Comparison of ENCODE assay signal across 1 cellular context in the genomic region with DNA sequence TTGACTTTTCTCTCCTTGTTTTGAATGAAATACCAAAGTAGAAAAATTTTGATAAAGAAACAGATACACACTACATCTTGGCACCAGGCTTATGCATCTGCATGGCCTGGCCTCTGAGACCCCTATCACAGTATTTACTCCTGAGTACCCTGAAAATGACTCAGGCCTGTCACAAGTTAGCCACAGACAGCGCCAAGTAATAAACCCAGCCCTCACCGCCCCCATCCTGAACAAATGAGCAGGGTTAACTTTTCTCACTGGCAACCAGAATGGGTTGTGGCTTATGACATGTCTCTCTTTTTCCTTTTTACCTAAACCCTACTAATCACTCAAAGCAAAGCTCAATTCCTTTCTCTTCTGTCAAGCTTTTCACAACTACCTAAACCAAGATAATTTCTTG.
TF ChIP-seq lines count a peak whose summit lies in the region.

No MANE protein-coding gene starts in this region.

TF ChIP-seq in SK-N-SH treated with all-trans-retinoic acid at 6 μM for 48 hours, 23 proteins besides CTCF, POLR2A, EP300 and RAD21 (continued from another document):
- TF ChIP-seq, protein P1, sequence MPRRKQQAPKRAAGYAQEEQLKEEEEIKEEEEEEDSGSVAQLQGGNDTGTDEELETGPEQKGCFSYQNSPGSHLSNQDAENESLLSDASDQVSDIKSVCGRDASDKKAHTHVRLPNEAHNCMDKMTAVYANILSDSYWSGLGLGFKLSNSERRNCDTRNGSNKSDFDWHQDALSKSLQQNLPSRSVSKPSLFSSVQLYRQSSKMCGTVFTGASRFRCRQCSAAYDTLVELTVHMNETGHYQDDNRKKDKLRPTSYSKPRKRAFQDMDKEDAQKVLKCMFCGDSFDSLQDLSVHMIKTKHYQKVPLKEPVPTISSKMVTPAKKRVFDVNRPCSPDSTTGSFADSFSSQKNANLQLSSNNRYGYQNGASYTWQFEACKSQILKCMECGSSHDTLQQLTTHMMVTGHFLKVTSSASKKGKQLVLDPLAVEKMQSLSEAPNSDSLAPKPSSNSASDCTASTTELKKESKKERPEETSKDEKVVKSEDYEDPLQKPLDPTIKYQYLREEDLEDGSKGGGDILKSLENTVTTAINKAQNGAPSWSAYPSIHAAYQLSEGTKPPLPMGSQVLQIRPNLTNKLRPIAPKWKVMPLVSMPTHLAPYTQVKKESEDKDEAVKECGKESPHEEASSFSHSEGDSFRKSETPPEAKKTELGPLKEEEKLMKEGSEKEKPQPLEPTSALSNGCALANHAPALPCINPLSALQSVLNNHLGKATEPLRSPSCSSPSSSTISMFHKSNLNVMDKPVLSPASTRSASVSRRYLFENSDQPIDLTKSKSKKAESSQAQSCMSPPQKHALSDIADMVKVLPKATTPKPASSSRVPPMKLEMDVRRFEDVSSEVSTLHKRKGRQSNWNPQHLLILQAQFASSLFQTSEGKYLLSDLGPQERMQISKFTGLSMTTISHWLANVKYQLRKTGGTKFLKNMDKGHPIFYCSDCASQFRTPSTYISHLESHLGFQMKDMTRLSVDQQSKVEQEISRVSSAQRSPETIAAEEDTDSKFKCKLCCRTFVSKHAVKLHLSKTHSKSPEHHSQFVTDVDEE (CRISPR knock-in tag; IDR thresholded peaks at IDR 0.05), result no peak
- TF ChIP-seq SNAI2 (CRISPR knock-in tag; IDR thresholded peaks at IDR 0.05), result no peak
- no peak for TF ChIP-seq POU6F1 (CRISPR knock-in tag; IDR thresholded peaks at IDR 0.05; ENCODE audit: borderline replicate concordance, low read depth)
- no peak for TF ChIP-seq CSRNP3 (CRISPR knock-in tag; IDR thresholded peaks at IDR 0.05)
- no peak for TF ChIP-seq ZFP3 (CRISPR knock-in tag; IDR thresholded peaks at IDR 0.05)
- TF ChIP-seq ZNF70 (CRISPR knock-in tag; IDR thresholded peaks at IDR 0.05), result no peak
- no peak for TF ChIP-seq TOX (CRISPR knock-in tag; IDR thresholded peaks at IDR 0.05; ENCODE audit: borderline replicate concordance)
- no peak for TF ChIP-seq RARB (CRISPR knock-in tag; IDR thresholded peaks at IDR 0.05)
- no peak for TF ChIP-seq ESRRG (CRISPR knock-in tag; IDR thresholded peaks at IDR 0.05)
- TF ChIP-seq ISL1 (CRISPR knock-in tag; IDR thresholded peaks at IDR 0.05), result no peak
